In the genomic region with DNA sequence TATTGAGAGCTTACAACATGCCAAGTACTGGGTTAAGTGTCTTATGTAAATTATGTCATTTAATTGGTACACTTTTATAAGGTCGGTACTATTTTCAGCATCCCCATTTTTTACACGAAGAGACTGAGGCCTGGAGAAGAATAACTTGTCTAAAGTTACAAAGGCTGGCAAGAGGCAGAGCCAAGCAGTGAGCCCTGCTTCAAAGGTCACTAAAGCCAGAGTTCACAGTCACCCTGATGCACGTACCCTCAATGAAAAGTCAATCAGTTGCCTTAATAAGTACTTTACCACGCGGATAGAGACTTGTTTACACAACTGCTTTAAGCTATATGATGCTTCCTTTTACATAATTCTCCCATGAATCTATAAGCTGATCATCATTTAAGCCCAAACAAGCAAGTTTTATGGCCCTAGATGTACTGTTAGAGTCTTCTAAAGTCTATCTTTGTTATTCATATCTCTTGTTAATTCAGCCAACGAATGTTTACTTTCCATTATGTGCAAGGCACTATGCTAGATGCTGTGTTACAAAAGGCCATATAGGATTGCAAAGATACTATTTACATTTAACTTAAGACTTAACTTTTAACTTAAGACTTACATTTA, we compare ENCODE assay signal across 8 cellular contexts.
"Had no signal": no experiment of that assay in that cellular context is flagged by ENCODE, and none has a peak within 500 bp of the region (broad histone marks: within the 10 kb centered on the region; RNA-seq: fewer than 3 reads in every experiment).

No MANE protein-coding gene starts in this region.

- FAIRE-seq: HTR-8/SVneo, K562 had no signal

- ATAC-seq: K562 had no signal

- H3K27ac ChIP-seq: GM23248 had no signal

- H3K9ac ChIP-seq: GM23248 had no signal

- H2AFZ ChIP-seq: GM23248 had no signal

- H3K4me3 ChIP-seq: GM23248, K562 had no signal

- DNase-seq: GM23248, GOT3, H7, HCEC 1CT, IMR-90, KG1 had no signal
